Comparison of ENCODE assay signal across 12 cellular contexts in the genomic region with DNA sequence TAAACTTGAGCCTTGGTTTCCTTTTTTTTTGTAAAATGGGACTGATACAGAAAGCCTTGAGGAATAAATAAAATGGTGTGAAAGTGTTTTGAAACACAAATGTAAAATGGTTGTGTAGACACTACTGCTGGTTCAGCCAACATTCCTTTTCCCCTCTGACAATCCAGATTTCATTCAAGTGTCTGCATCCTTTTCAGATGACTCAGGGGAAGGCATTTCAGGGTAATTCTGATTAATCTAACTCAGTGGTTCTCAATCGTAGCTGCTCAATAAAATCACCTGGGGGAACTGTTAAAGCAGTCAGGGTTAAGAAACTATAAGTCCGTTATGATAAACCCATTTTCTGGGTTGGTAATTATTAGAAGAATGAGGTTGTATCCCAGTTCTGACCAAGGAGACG. TPM values are rescaled to one million over a fixed set of nuclear protein-coding genes. Genes with fewer than 3 reads are reported as not detected.
DNase-seq lines count a peak whose midpoint lies in the region; ATAC-seq and TF ChIP-seq lines count a peak whose summit lies in the region.
"Had no signal": no experiment of that assay in that cellular context is flagged by ENCODE, and none has a peak within 500 bp of the region (broad histone marks: within the 10 kb centered on the region; RNA-seq: fewer than 3 reads in every experiment).

No MANE protein-coding gene starts in this region.

- DNase-seq in activated T-cell treated with anti-CD3 and anti-CD28 coated beads, Interleukin-2, amount 50 U/mL, for 72 hours = no peak
- no peak for DNase-seq in activated T-cell treated with anti-CD3 and anti-CD28 coated beads, Interleukin-2, amount 50 U/mL, for 4 hours
- DNase-seq in activated T-helper 2 cell treated with anti-CD3 and anti-CD28 coated beads, Interferon-gamma antibody, Interleukin-2, Interleukin-4, amounts not matched to agents 10 μg/mL and 5 μg/mL and 100 μg/mL, durations not matched to agents 14 hours and 24 hours and 36 hours (ENCODE audit: low spot score) = no peak
- DNase-seq in NCI-H1092 (lab: John Stamatoyannopoulos, UW) (no peak), NCI-H2081 (lab: John Stamatoyannopoulos, UW) (no peak)
- DNase-seq in CD4-positive, alpha-beta T cell = no peak
- DNase-seq: activated CD4-positive, alpha-beta T cell treated with anti-CD3 and anti-CD28 coated beads, Interleukin-2, amount 10 ng/mL, durations not matched to agents 7 days and 5 days; amygdala; NCI-H1105 had no signal

- peaks cover 42% of the 10 kb centered on the region for H3K4me1 Mint-ChIP-seq in activated T-cell treated with anti-CD3 and anti-CD28 coated beads, Interleukin-2, amount 50 U/mL, for 72 hours (ENCODE audit: low read depth)
- peaks cover 36% of the 10 kb centered on the region for H3K4me1 Mint-ChIP-seq in activated T-cell treated with anti-CD3 and anti-CD28 coated beads, Interleukin-2, amount 50 U/mL, for 4 hours (ENCODE audit: low read depth)
- H3K4me1 Mint-ChIP-seq in activated T-helper 2 cell treated with anti-CD3 and anti-CD28 coated beads, Interferon-gamma antibody, Interleukin-2, Interleukin-4, amounts not matched to agents 10 μg/mL and 5 μg/mL and 100 μg/mL, durations not matched to agents 14 hours and 24 hours and 36 hours (ENCODE audit: low read depth) = peaks cover 61% of the 10 kb centered on the region
- H3K4me1 Mint-ChIP-seq in CD4-positive, alpha-beta T cell (ENCODE audit: low read depth) = peaks cover 33% of the 10 kb centered on the region

- H3K9ac ChIP-seq in subcutaneous abdominal adipose tissue (ENCODE audit: low read length in 5 of 5) = no peak overlapping the region
- H3K9ac ChIP-seq: parathyroid adenoma had no signal

- peaks cover 22% of the 10 kb centered on the region for H3K27me3 Mint-ChIP-seq in activated T-cell treated with anti-CD3 and anti-CD28 coated beads, Interleukin-2, amount 50 U/mL, for 72 hours (ENCODE audit: low read depth)
- H3K27me3 Mint-ChIP-seq in activated T-cell treated with anti-CD3 and anti-CD28 coated beads, Interleukin-2, amount 50 U/mL, for 4 hours (ENCODE audit: low read depth) = peaks cover 11% of the 10 kb centered on the region
- no peaks in the 10 kb centered on the region for H3K27me3 Mint-ChIP-seq in activated T-helper 2 cell treated with anti-CD3 and anti-CD28 coated beads, Interferon-gamma antibody, Interleukin-2, Interleukin-4, amounts not matched to agents 10 μg/mL and 5 μg/mL and 100 μg/mL, durations not matched to agents 14 hours and 24 hours and 36 hours (ENCODE audit: low read depth)
- no peaks in the 10 kb centered on the region for H3K27me3 Mint-ChIP-seq in CD4-positive, alpha-beta T cell

- peak overlapping the region; percentile 64 for H3K27ac Mint-ChIP-seq in activated T-cell treated with anti-CD3 and anti-CD28 coated beads, Interleukin-2, amount 50 U/mL, for 72 hours
- peak overlapping the region; percentile 73 for H3K27ac Mint-ChIP-seq in activated T-helper 2 cell treated with anti-CD3 and anti-CD28 coated beads, Interferon-gamma antibody, Interleukin-2, Interleukin-4, amounts not matched to agents 10 μg/mL and 5 μg/mL and 100 μg/mL, durations not matched to agents 14 hours and 24 hours and 36 hours
- H3K27ac Mint-ChIP-seq in CD4-positive, alpha-beta T cell = no peak overlapping the region
- H3K27ac Mint-ChIP-seq: activated CD4-positive, alpha-beta T cell treated with anti-CD3 and anti-CD28 coated beads, Interleukin-2, amount 10 ng/mL, durations not matched to agents 7 days and 5 days had no signal

- ATAC-seq in activated T-cell treated with anti-CD3 and anti-CD28 coated beads, Interleukin-2, amount 50 U/mL, for 72 hours (replicated peaks in 1 of 2) = no peak
- no peak for ATAC-seq in activated T-cell treated with anti-CD3 and anti-CD28 coated beads, Interleukin-2, amount 50 U/mL, for 4 hours
- ATAC-seq in gastroesophageal sphincter = no peak
- ATAC-seq in CD4-positive, alpha-beta T cell (ENCODE audit: poor library complexity) = no peak

- H3K9me3 Mint-ChIP-seq in activated T-cell treated with anti-CD3 and anti-CD28 coated beads, Interleukin-2, amount 50 U/mL, for 72 hours = no peaks in the 10 kb centered on the region
- H3K9me3 Mint-ChIP-seq in activated T-cell treated with anti-CD3 and anti-CD28 coated beads, Interleukin-2, amount 50 U/mL, for 4 hours = no peaks in the 10 kb centered on the region
- H3K9me3 Mint-ChIP-seq in activated T-helper 2 cell treated with anti-CD3 and anti-CD28 coated beads, Interferon-gamma antibody, Interleukin-2, Interleukin-4, amounts not matched to agents 10 μg/mL and 5 μg/mL and 100 μg/mL, durations not matched to agents 14 hours and 24 hours and 36 hours = no peaks in the 10 kb centered on the region
- no peaks in the 10 kb centered on the region for H3K9me3 Mint-ChIP-seq in CD4-positive, alpha-beta T cell
- H3K9me3 Mint-ChIP-seq: activated CD4-positive, alpha-beta T cell treated with anti-CD3 and anti-CD28 coated beads, Interleukin-2, amount 10 ng/mL, durations not matched to agents 7 days and 5 days had no signal

- H3K36me3 ChIP-seq in gastroesophageal sphincter (no peaks in the 10 kb centered on the region), subcutaneous abdominal adipose tissue (ENCODE audit: control insufficient read depth in 5 of 5, insufficient read depth in 5 of 5, low read length in 5 of 5) (no peaks in the 10 kb centered on the region)

- no peak for TF ChIP-seq POLR2A in gastroesophageal sphincter (IDR thresholded peaks at IDR 0.05)

- intact Hi-C loops in activated T-helper 2 cell treated with anti-CD3 and anti-CD28 coated beads, Interferon-gamma antibody, Interleukin-2, Interleukin-4, amounts not matched to agents 10 μg/mL and 5 μg/mL and 100 μg/mL, durations not matched to agents 14 hours and 24 hours and 36 hours (cut with micrococcal nuclease) = no loop called here
- intact Hi-C loops in CD4-positive, alpha-beta T cell (cut with DNase I, micrococcal nuclease) = loop anchor here in 1 of 2 experiments (1.0 kb wide), 1 partner anchor 29 kb away; no protein-coding TSS in a partner anchor

- TF ChIP-seq EP300 in gastroesophageal sphincter (IDR thresholded peaks at IDR 0.05) = no peak

- POLR2A ChIA-PET in CD4-positive, alpha-beta T cell (lab: Charles Lee) = no interaction called here

- peaks cover 3 to 4% of the 10 kb centered on the region in 2 donors for H3K36me3 Mint-ChIP-seq in activated T-cell treated with anti-CD3 and anti-CD28 coated beads, Interleukin-2, amount 50 U/mL, for 72 hours (ENCODE audit: insufficient read depth in 2 of 2)
- H3K36me3 Mint-ChIP-seq in activated T-cell treated with anti-CD3 and anti-CD28 coated beads, Interleukin-2, amount 50 U/mL, for 4 hours (ENCODE audit: insufficient read depth) = no peaks in the 10 kb centered on the region
- H3K36me3 Mint-ChIP-seq in activated T-helper 2 cell treated with anti-CD3 and anti-CD28 coated beads, Interferon-gamma antibody, Interleukin-2, Interleukin-4, amounts not matched to agents 10 μg/mL and 5 μg/mL and 100 μg/mL, durations not matched to agents 14 hours and 24 hours and 36 hours (ENCODE audit: low read depth) = peaks cover 2% of the 10 kb centered on the region
- H3K36me3 Mint-ChIP-seq in CD4-positive, alpha-beta T cell (ENCODE audit: low read depth) = peaks cover 7% of the 10 kb centered on the region

- WGBS in gastroesophageal sphincter (ENCODE audit: low coverage in 1 of 2), 2 donors = 20 to 65% methylated on average over 1 to 3 of the region's 3 CpGs

- CTCF ChIA-PET in CD4-positive, alpha-beta T cell (lab: Charles Lee) = no interaction called here

- TF ChIP-seq CTCF in gastroesophageal sphincter (IDR thresholded peaks at IDR 0.05) = no peak
- TF ChIP-seq CTCF in CD4-positive, alpha-beta T cell (IDR thresholded peaks at IDR 0.05) = no peak

- H3K9me3 ChIP-seq in gastroesophageal sphincter = no peaks in the 10 kb centered on the region
- H3K9me3 ChIP-seq in subcutaneous abdominal adipose tissue (ENCODE audit: control insufficient read depth in 5 of 5, low read length in 5 of 5) = no peaks in the 10 kb centered on the region
- H3K9me3 ChIP-seq in CD4-positive, alpha-beta T cell (ENCODE audit: control insufficient read depth, low read length) = no peaks in the 10 kb centered on the region

- H3K27me3 ChIP-seq in gastroesophageal sphincter (no peaks in the 10 kb centered on the region), subcutaneous abdominal adipose tissue (ENCODE audit: control insufficient read depth in 5 of 5, insufficient read depth in 4 of 5, low read length in 5 of 5) (no peaks in the 10 kb centered on the region)
- H3K27me3 ChIP-seq in CD4-positive, alpha-beta T cell (ENCODE audit: control insufficient read depth, insufficient read depth, low read length) = no peaks in the 10 kb centered on the region

- peaks cover 3 to 62% (median 4%) of the 10 kb centered on the region in 3 donors for H3K4me1 ChIP-seq in gastroesophageal sphincter
- H3K4me1 ChIP-seq in subcutaneous abdominal adipose tissue (ENCODE audit: control insufficient read depth in 5 of 5, insufficient read depth in 5 of 5, low read length in 5 of 5) = peaks cover 3 to 55% (median 39%) of the 10 kb centered on the region in 5 donors
- H3K4me1 ChIP-seq: parathyroid adenoma had no signal

- H3K4me3 ChIP-seq in gastroesophageal sphincter = peak overlapping the region; percentile 74 to 85
- no peak overlapping the region for H3K4me3 ChIP-seq in subcutaneous abdominal adipose tissue (ENCODE audit: low read depth in 1 of 5, low read length in 5 of 5)

- H3K27ac ChIP-seq in gastroesophageal sphincter = peak overlapping the region; percentile 62 to 97 (median 88)
- H3K27ac ChIP-seq in subcutaneous abdominal adipose tissue (ENCODE audit: low read depth, low read length) = peak overlapping the region; percentile 97
- H3K27ac ChIP-seq in CD4-positive, alpha-beta T cell (ENCODE audit: low read depth, low read length) = no peak overlapping the region
- H3K27ac ChIP-seq: parathyroid adenoma had no signal

- peak overlapping the region; percentile 8 to 31 for H3K4me3 Mint-ChIP-seq in activated T-cell treated with anti-CD3 and anti-CD28 coated beads, Interleukin-2, amount 50 U/mL, for 72 hours
- H3K4me3 Mint-ChIP-seq in activated T-cell treated with anti-CD3 and anti-CD28 coated beads, Interleukin-2, amount 50 U/mL, for 4 hours = no peak overlapping the region
- peak overlapping the region; percentile 60 for H3K4me3 Mint-ChIP-seq in activated T-helper 2 cell treated with anti-CD3 and anti-CD28 coated beads, Interferon-gamma antibody, Interleukin-2, Interleukin-4, amounts not matched to agents 10 μg/mL and 5 μg/mL and 100 μg/mL, durations not matched to agents 14 hours and 24 hours and 36 hours (ENCODE audit: low read depth)
- no peak overlapping the region for H3K4me3 Mint-ChIP-seq in CD4-positive, alpha-beta T cell
- H3K4me3 Mint-ChIP-seq: activated CD4-positive, alpha-beta T cell treated with anti-CD3 and anti-CD28 coated beads, Interleukin-2, amount 10 ng/mL, durations not matched to agents 7 days and 5 days had no signal

RNA-seq across cellular contexts. Expression of a gene that starts 4.6 kb away (rescaled TPM):
- total RNA-seq in activated T-cell treated with anti-CD3 and anti-CD28 coated beads, Interleukin-2, amount 50 U/mL, for 72 hours = 10 to 100 TPM in 1 of 2 donors, 1 to 10 TPM in 1; 9.3 to 12.4 TPM
- 1 to 10 TPM; 4.3 to 5.9 (median 5.3) TPM for total RNA-seq in activated T-cell treated with anti-CD3 and anti-CD28 coated beads, Interleukin-2, amount 50 U/mL, for 4 hours
- total RNA-seq in activated T-helper 2 cell treated with anti-CD3 and anti-CD28 coated beads, Interferon-gamma antibody, Interleukin-2, Interleukin-4, amounts not matched to agents 10 μg/mL and 5 μg/mL and 100 μg/mL, durations not matched to agents 14 hours and 24 hours and 36 hours = 18.5 TPM in 2 replicates
- 100 to 1,000 TPM; 153 to 404 (median 215) TPM for total RNA-seq in gastroesophageal sphincter
- total RNA-seq in CD4-positive, alpha-beta T cell = 1 to 10 TPM; 5.6 to 5.7 TPM

RNA-seq across cellular contexts. Expression of a gene that starts 52.5 kb away (rescaled TPM):
- total RNA-seq in activated T-cell treated with anti-CD3 and anti-CD28 coated beads, Interleukin-2, amount 50 U/mL, for 72 hours = 1 to 10 TPM; 8.9 to 9.0 TPM
- 1 to 10 TPM; 4.7 to 5.0 (median 5.0) TPM for total RNA-seq in activated T-cell treated with anti-CD3 and anti-CD28 coated beads, Interleukin-2, amount 50 U/mL, for 4 hours
- 8.4 and 8.9 TPM in 2 replicates for total RNA-seq in activated T-helper 2 cell treated with anti-CD3 and anti-CD28 coated beads, Interferon-gamma antibody, Interleukin-2, Interleukin-4, amounts not matched to agents 10 μg/mL and 5 μg/mL and 100 μg/mL, durations not matched to agents 14 hours and 24 hours and 36 hours
- total RNA-seq in gastroesophageal sphincter = 10 to 100 TPM in 2 of 4 donors, 1 to 10 TPM in 2; 5.3 to 10.7 (median 9.0) TPM
- total RNA-seq in CD4-positive, alpha-beta T cell = 10 to 100 TPM; 21.0 to 21.1 TPM

Comparison
In these comparisons a context has a peak if more than half of its experiments do, and no peak if none do; other contexts are left out.
1. H3K4me3 Mint-ChIP-seq: peak in activated T-cell treated with anti-CD3 and anti-CD28 coated beads, Interleukin-2, amount 50 U/mL, for 72 hours (2 of 2) and activated T-helper 2 cell treated with anti-CD3 and anti-CD28 coated beads, Interferon-gamma antibody, Interleukin-2, Interleukin-4, amounts not matched to agents 10 μg/mL and 5 μg/mL and 100 μg/mL, durations not matched to agents 14 hours and 24 hours and 36 hours (single experiment); none in activated T-cell treated with anti-CD3 and anti-CD28 coated beads, Interleukin-2, amount 50 U/mL, for 4 hours (single experiment) and CD4-positive, alpha-beta T cell (single experiment).
2. H3K4me3 ChIP-seq: peak in gastroesophageal sphincter (2 of 2); none in subcutaneous abdominal adipose tissue (0 of 5).